1 cellular context compared by ENCODE assay signal in the genomic region with DNA sequence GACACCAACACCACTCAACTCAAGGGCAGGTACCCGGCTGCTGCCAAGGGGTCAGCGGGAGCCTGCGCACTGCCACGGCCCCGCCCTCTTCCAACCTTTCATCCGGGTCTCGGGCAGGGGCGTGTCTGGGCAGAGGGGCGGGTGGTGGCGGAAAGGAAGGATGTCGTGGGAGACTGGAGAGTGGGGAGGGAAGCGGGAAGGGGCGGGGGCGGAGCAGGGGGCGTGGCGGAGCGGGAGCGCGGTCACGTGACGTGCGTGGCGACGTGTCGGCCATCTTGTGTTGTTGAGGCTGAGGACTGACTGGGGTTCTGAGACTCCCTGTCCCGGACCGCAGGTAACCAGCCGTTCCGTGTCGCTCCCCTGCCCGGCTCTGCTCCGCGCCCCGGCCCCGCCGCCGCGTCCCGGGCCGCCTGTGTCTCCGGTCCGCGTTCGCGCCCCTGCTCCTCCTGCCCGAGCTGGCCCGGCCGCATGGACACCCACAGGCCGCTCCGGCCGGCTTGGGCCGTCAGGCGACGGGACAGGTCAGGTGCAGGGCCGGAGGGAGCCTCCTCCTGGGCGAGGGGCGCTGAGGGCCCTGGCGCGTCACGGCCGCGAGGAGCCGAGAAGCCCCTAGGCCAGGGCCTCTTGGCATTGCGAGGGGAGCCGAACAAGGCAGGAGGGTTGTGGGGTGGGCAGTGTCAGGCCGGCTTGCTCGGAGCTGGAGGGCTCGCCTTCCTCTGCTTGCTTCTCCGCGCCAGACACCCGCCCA.
A peak's percentile ranks its signal among the peaks of the same experiment; 100 is the strongest.
TF ChIP-seq lines count a peak whose summit lies in the region.

TSS of gene GIGYF2 (plus strand) at position 273 of the 748 bp plus-strand sequence. CDS start 37,867 bp downstream, outside the sequence.

TF ChIP-seq in K562, 482 proteins besides CTCF, POLR2A, EP300 and RAD21 (continued from another document):
- TF ChIP-seq TAF1 (IDR thresholded peaks at IDR 0.05; ENCODE audit: control insufficient read depth, extremely low read depth, insufficient read depth, low read length, severe bottlenecking), result peak; percentile 18
- TF ChIP-seq ZFX (CRISPR knock-in tag; IDR thresholded peaks at IDR 0.05), result peak; percentile 95
- TF ChIP-seq, protein P1, sequence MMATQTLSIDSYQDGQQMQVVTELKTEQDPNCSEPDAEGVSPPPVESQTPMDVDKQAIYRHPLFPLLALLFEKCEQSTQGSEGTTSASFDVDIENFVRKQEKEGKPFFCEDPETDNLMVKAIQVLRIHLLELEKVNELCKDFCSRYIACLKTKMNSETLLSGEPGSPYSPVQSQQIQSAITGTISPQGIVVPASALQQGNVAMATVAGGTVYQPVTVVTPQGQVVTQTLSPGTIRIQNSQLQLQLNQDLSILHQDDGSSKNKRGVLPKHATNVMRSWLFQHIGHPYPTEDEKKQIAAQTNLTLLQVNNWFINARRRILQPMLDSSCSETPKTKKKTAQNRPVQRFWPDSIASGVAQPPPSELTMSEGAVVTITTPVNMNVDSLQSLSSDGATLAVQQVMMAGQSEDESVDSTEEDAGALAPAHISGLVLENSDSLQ (IDR thresholded peaks at IDR 0.05), result peak; percentile 39
- peak; percentile 65; the same call in 1 of the 2 replicates for TF ChIP-seq EP400 (IDR thresholded peaks at IDR 0.05)
- TF ChIP-seq RAD51 (IDR thresholded peaks at IDR 0.05; ENCODE audit: borderline replicate concordance, low read depth), result peak; percentile 98
- peak; percentile 92 for TF ChIP-seq BHLHE40 (IDR thresholded peaks at IDR 0.05; ENCODE audit: low read length)
- TF ChIP-seq CAMTA2 (CRISPR knock-in tag; conservative IDR thresholded peaks at IDR 0.05), result peak; percentile 73; the same call in 1 of the 2 replicates
- TF ChIP-seq, protein P2, sequence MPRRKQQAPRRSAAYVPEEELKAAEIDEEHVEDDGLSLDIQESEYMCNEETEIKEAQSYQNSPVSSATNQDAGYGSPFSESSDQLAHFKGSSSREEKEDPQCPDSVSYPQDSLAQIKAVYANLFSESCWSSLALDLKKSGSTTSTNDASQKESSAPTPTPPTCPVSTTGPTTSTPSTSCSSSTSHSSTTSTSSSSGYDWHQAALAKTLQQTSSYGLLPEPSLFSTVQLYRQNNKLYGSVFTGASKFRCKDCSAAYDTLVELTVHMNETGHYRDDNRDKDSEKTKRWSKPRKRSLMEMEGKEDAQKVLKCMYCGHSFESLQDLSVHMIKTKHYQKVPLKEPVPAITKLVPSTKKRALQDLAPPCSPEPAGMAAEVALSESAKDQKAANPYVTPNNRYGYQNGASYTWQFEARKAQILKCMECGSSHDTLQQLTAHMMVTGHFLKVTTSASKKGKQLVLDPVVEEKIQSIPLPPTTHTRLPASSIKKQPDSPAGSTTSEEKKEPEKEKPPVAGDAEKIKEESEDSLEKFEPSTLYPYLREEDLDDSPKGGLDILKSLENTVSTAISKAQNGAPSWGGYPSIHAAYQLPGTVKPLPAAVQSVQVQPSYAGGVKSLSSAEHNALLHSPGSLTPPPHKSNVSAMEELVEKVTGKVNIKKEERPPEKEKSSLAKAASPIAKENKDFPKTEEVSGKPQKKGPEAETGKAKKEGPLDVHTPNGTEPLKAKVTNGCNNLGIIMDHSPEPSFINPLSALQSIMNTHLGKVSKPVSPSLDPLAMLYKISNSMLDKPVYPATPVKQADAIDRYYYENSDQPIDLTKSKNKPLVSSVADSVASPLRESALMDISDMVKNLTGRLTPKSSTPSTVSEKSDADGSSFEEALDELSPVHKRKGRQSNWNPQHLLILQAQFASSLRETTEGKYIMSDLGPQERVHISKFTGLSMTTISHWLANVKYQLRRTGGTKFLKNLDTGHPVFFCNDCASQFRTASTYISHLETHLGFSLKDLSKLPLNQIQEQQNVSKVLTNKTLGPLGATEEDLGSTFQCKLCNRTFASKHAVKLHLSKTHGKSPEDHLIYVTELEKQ (CRISPR knock-in tag; IDR thresholded peaks at IDR 0.05), result no peak
- peak; percentile 38; the same call in 1 of the 2 replicates for TF ChIP-seq MITF (IDR thresholded peaks at IDR 0.05)
- TF ChIP-seq CBFA2T2 (conservative IDR thresholded peaks at IDR 0.05), result peak; percentile 91
- TF ChIP-seq NONO (IDR thresholded peaks at IDR 0.05; ENCODE audit: low read depth in 2 of 2, low read length in 1 of 2), result 0 out of 4 replicates have a peak, but pooled peaks of 1 of the 2 experiments have one; percentile 9
- peak; percentile 99 for TF ChIP-seq TOE1 (IDR thresholded peaks at IDR 0.05; ENCODE audit: borderline replicate concordance)
- TF ChIP-seq TOE1 (CRISPR knock-in tag; IDR thresholded peaks at IDR 0.05; ENCODE audit: borderline replicate concordance, low read depth), result no peak
- peak; percentile 84 for TF ChIP-seq POLR2G (IDR thresholded peaks at IDR 0.05; ENCODE audit: low read depth, low read length)
- peak in 1 of 2 experiments; percentile 78; a peak in 2 of 4 replicates for TF ChIP-seq TEAD1 (CRISPR knock-in tag; IDR thresholded peaks at IDR 0.05)
- TF ChIP-seq ZNF143 (CRISPR knock-in tag; IDR thresholded peaks at IDR 0.05), result 0 out of 2 replicates have a peak, but pooled peaks have one; percentile 32
- 0 out of 2 replicates have a peak, but pooled peaks have one; percentile 39 for TF ChIP-seq KLF13 (tag; IDR thresholded peaks at IDR 0.05; ENCODE audit: borderline replicate concordance, low read depth)
- TF ChIP-seq ZNF644 (tag; IDR thresholded peaks at IDR 0.05; ENCODE audit: low read depth), result no peak
- TF ChIP-seq SIN3B (IDR thresholded peaks at IDR 0.05; ENCODE audit: low read depth), result peak; percentile 74
- peak; percentile 63 for TF ChIP-seq SAP30 (IDR thresholded peaks at IDR 0.05; ENCODE audit: borderline replicate concordance, insufficient read depth, low read depth, low read length, poor library complexity, severe bottlenecking)
- peak; percentile 81 for TF ChIP-seq NR3C1 (CRISPR knock-in tag; IDR thresholded peaks at IDR 0.05)
- TF ChIP-seq NRF1 (conservative IDR thresholded peaks at IDR 0.05 in 1 of 2, IDR thresholded peaks at IDR 0.05 in 1 of 2), result peak; percentile 93 to 94
- no peak for TF ChIP-seq NFIX (CRISPR knock-in tag; IDR thresholded peaks at IDR 0.05; ENCODE audit: low read depth)
- no peak for TF ChIP-seq NUFIP1 (IDR thresholded peaks at IDR 0.05; ENCODE audit: partially characterized antibody)
- TF ChIP-seq, protein P3, sequence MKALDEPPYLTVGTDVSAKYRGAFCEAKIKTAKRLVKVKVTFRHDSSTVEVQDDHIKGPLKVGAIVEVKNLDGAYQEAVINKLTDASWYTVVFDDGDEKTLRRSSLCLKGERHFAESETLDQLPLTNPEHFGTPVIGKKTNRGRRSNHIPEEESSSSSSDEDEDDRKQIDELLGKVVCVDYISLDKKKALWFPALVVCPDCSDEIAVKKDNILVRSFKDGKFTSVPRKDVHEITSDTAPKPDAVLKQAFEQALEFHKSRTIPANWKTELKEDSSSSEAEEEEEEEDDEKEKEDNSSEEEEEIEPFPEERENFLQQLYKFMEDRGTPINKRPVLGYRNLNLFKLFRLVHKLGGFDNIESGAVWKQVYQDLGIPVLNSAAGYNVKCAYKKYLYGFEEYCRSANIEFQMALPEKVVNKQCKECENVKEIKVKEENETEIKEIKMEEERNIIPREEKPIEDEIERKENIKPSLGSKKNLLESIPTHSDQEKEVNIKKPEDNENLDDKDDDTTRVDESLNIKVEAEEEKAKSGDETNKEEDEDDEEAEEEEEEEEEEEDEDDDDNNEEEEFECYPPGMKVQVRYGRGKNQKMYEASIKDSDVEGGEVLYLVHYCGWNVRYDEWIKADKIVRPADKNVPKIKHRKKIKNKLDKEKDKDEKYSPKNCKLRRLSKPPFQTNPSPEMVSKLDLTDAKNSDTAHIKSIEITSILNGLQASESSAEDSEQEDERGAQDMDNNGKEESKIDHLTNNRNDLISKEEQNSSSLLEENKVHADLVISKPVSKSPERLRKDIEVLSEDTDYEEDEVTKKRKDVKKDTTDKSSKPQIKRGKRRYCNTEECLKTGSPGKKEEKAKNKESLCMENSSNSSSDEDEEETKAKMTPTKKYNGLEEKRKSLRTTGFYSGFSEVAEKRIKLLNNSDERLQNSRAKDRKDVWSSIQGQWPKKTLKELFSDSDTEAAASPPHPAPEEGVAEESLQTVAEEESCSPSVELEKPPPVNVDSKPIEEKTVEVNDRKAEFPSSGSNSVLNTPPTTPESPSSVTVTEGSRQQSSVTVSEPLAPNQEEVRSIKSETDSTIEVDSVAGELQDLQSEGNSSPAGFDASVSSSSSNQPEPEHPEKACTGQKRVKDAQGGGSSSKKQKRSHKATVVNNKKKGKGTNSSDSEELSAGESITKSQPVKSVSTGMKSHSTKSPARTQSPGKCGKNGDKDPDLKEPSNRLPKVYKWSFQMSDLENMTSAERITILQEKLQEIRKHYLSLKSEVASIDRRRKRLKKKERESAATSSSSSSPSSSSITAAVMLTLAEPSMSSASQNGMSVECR (CRISPR knock-in tag; IDR thresholded peaks at IDR 0.05), result peak; percentile 87; the same call in 1 of the 2 replicates
- peak; percentile 51; the same call in 1 of the 2 replicates for TF ChIP-seq L3MBTL2 (IDR thresholded peaks at IDR 0.05)
